ENCODE assay signal across 16 cellular contexts in the genomic region with DNA sequence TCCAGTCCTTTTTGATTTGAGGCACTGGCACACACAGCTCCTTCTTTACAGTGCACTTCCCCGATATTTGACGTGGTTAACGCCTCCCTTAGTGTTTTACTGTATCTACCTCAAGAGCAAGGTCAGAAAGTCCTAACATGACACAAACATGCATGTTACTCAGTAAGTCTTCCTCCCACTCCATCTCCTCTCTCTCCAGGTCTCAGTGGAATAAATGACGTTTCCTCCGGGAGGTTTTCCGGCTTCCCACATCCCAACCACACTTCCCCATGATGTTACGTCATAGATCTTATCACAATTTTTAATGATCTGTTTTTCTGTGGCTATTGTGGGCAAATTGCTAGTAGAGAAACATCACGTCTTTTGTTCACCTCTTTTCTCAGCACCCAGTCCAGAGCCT.
A peak's percentile ranks its signal among the peaks of the same experiment; 100 is the strongest.
DNase-seq lines count a peak whose midpoint lies in the region; ATAC-seq and TF ChIP-seq lines count a peak whose summit lies in the region.
"Had no signal": no experiment of that assay in that cellular context is flagged by ENCODE, and none has a peak within 500 bp of the region (broad histone marks: within the 10 kb centered on the region; RNA-seq: fewer than 3 reads in every experiment).

No MANE protein-coding gene starts in this region.

- no peaks in the 10 kb centered on the region for H3K36me3 ChIP-seq in HEK293 (ENCODE audit: control insufficient read depth in 2 of 2, insufficient read depth in 1 of 2, low read length in 2 of 2)
- H3K36me3 ChIP-seq: stomach had no signal

- no peaks in the 10 kb centered on the region for H3K9me3 ChIP-seq in HEK293 (ENCODE audit: control insufficient read depth, insufficient read depth, low read depth, low read length)
- H3K9me3 ChIP-seq: stomach had no signal

- H3K36me3 Mint-ChIP-seq in activated T-cell treated with anti-CD3 and anti-CD28 coated beads, Interleukin-2, amount 50 U/mL, for 24 hours (ENCODE audit: low read depth), result no peaks in the 10 kb centered on the region
- no peaks in the 10 kb centered on the region for H3K36me3 Mint-ChIP-seq in activated T-helper 2 cell treated with anti-CD3 and anti-CD28 coated beads, Interferon-gamma antibody, Interleukin-2, Interleukin-4, amounts not matched to agents 10 μg/mL and 5 μg/mL and 100 μg/mL, durations not matched to agents 14 hours and 24 hours and 36 hours (ENCODE audit: low read depth)
- H3K36me3 Mint-ChIP-seq: natural killer cell had no signal

- H3K27me3 Mint-ChIP-seq in activated T-cell treated with anti-CD3 and anti-CD28 coated beads, Interleukin-2, amount 50 U/mL, for 24 hours, result no peaks in the 10 kb centered on the region
- peaks cover 18% of the 10 kb centered on the region for H3K27me3 Mint-ChIP-seq in activated T-helper 2 cell treated with anti-CD3 and anti-CD28 coated beads, Interferon-gamma antibody, Interleukin-2, Interleukin-4, amounts not matched to agents 10 μg/mL and 5 μg/mL and 100 μg/mL, durations not matched to agents 14 hours and 24 hours and 36 hours (ENCODE audit: low read depth)

- no peak overlapping the region for H3K4me3 ChIP-seq in HEK293 (ENCODE audit: low read depth, low read length)
- H3K4me3 ChIP-seq: lung, stomach had no signal

- peaks cover 32% of the 10 kb centered on the region for H3K4me1 Mint-ChIP-seq in activated T-cell treated with anti-CD3 and anti-CD28 coated beads, Interleukin-2, amount 50 U/mL, for 24 hours (ENCODE audit: low read depth)
- peaks cover 34% of the 10 kb centered on the region for H3K4me1 Mint-ChIP-seq in activated T-helper 2 cell treated with anti-CD3 and anti-CD28 coated beads, Interferon-gamma antibody, Interleukin-2, Interleukin-4, amounts not matched to agents 10 μg/mL and 5 μg/mL and 100 μg/mL, durations not matched to agents 14 hours and 24 hours and 36 hours (ENCODE audit: low read depth)

- H3K4me1 ChIP-seq in HEK293 (ENCODE audit: control insufficient read depth, insufficient read depth, low read length), result no peaks in the 10 kb centered on the region; the same call in 1 of the 2 replicates
- H3K4me1 ChIP-seq: Caco-2, stomach had no signal

- no peak for ATAC-seq in omental fat pad (ENCODE audit: low FRiP score)
- ATAC-seq: natural killer cell had no signal

- CTCF ChIA-PET in HEK293 (lab: Yijun Ruan, JAX), result no interaction called here

- intact Hi-C loops in activated T-helper 2 cell treated with anti-CD3 and anti-CD28 coated beads, Interferon-gamma antibody, Interleukin-2, Interleukin-4, amounts not matched to agents 10 μg/mL and 5 μg/mL and 100 μg/mL, durations not matched to agents 14 hours and 24 hours and 36 hours (cut with micrococcal nuclease), result no loop called here

- DNase-seq in activated T-cell treated with anti-CD3 and anti-CD28 coated beads for 48 hours (ENCODE audit: low read depth) (peak; percentile 5), non-pigmented ciliary epithelial cell (ENCODE audit: low read depth) (peak; percentile 19), NCI-H510A (lab: John Stamatoyannopoulos, UW) (no peak), kidney tubule cell (ENCODE audit: low spot score) (no peak), omental fat pad (ENCODE audit: low spot score) (no peak)
- DNase-seq in activated T-cell treated with anti-CD3 and anti-CD28 coated beads, Interleukin-2, amount 50 U/mL, for 24 hours, result no peak
- no peak for DNase-seq in activated T-helper 2 cell treated with anti-CD3 and anti-CD28 coated beads, Interferon-gamma antibody, Interleukin-2, Interleukin-4, amounts not matched to agents 10 μg/mL and 5 μg/mL and 100 μg/mL, durations not matched to agents 14 hours and 24 hours and 36 hours (ENCODE audit: low spot score)
- DNase-seq: activated effector memory CD4-positive, alpha-beta T cell treated with anti-CD3 and anti-CD28 coated beads, Interleukin-2, amount 50 U/mL, for 16 hours; Caco-2; natural killer cell; NCI-H1694; Right ventricle myocardium superior; stomach had no signal

- no peak overlapping the region for H3K27ac Mint-ChIP-seq in activated T-cell treated with anti-CD3 and anti-CD28 coated beads, Interleukin-2, amount 50 U/mL, for 24 hours
- H3K27ac Mint-ChIP-seq in activated T-helper 2 cell treated with anti-CD3 and anti-CD28 coated beads, Interferon-gamma antibody, Interleukin-2, Interleukin-4, amounts not matched to agents 10 μg/mL and 5 μg/mL and 100 μg/mL, durations not matched to agents 14 hours and 24 hours and 36 hours, result peak overlapping the region; percentile 30
- H3K27ac Mint-ChIP-seq: natural killer cell; T-helper 1 cell treated with Interleukin-12 subunit alpha and Interleukin-12 subunit beta and Interleukin-4 antibody, amounts not matched to agents 30 μg/mL and 1 μg/mL, for 36 hours had no signal

- H3K9me3 Mint-ChIP-seq in activated T-cell treated with anti-CD3 and anti-CD28 coated beads, Interleukin-2, amount 50 U/mL, for 24 hours, result no peaks in the 10 kb centered on the region
- no peaks in the 10 kb centered on the region for H3K9me3 Mint-ChIP-seq in activated T-helper 2 cell treated with anti-CD3 and anti-CD28 coated beads, Interferon-gamma antibody, Interleukin-2, Interleukin-4, amounts not matched to agents 10 μg/mL and 5 μg/mL and 100 μg/mL, durations not matched to agents 14 hours and 24 hours and 36 hours
- H3K9me3 Mint-ChIP-seq: natural killer cell; T-helper 1 cell treated with Interleukin-12 subunit alpha and Interleukin-12 subunit beta and Interleukin-4 antibody, amounts not matched to agents 30 μg/mL and 1 μg/mL, for 36 hours had no signal

- H3K4me3 Mint-ChIP-seq in activated T-cell treated with anti-CD3 and anti-CD28 coated beads, Interleukin-2, amount 50 U/mL, for 24 hours, result no peak overlapping the region
- H3K4me3 Mint-ChIP-seq in activated T-helper 2 cell treated with anti-CD3 and anti-CD28 coated beads, Interferon-gamma antibody, Interleukin-2, Interleukin-4, amounts not matched to agents 10 μg/mL and 5 μg/mL and 100 μg/mL, durations not matched to agents 14 hours and 24 hours and 36 hours (ENCODE audit: low read depth), result no peak overlapping the region
- H3K4me3 Mint-ChIP-seq: natural killer cell; T-helper 1 cell treated with Interleukin-12 subunit alpha and Interleukin-12 subunit beta and Interleukin-4 antibody, amounts not matched to agents 30 μg/mL and 1 μg/mL, for 36 hours had no signal

- POLR2A ChIA-PET in HEK293 (lab: Yijun Ruan, JAX), result no interaction called here

- TF ChIP-seq CTCF in HEK293 (tag by site-specific recombination; IDR thresholded peaks at IDR 0.05) (no peak), omental fat pad (IDR thresholded peaks at IDR 0.05) (no peak)

- no peak overlapping the region for H3K27ac ChIP-seq in HEK293 (ENCODE audit: extremely low read depth, low read depth, low read length)
- H3K27ac ChIP-seq: stomach had no signal

TF ChIP-seq in HEK293, 187 proteins besides CTCF, POLR2A, EP300 and RAD21 (continues in another document):
- TF ChIP-seq ZNF16 (tag by site-specific recombination; IDR thresholded peaks at IDR 0.05; ENCODE audit: low read depth) (no peak), KLF9 (tag by site-specific recombination; IDR thresholded peaks at IDR 0.05; ENCODE audit: low read depth) (no peak), ZNF404 (tag by site-specific recombination; IDR thresholded peaks at IDR 0.05) (no peak), EGR2 (tag by site-specific recombination; IDR thresholded peaks at IDR 0.05; ENCODE audit: low read depth) (peak; percentile 57), ZNF600 (tag by site-specific recombination; IDR thresholded peaks at IDR 0.05) (no peak), ZBTB21 (tag by site-specific recombination; IDR thresholded peaks at IDR 0.05) (peak; percentile 57; the same call in 1 of the 2 replicates), TCF7L2 (IDR thresholded peaks at IDR 0.05; ENCODE audit: borderline replicate concordance, low read depth, low read length) (no peak), KLF7 (tag by site-specific recombination; IDR thresholded peaks at IDR 0.05; ENCODE audit: borderline replicate concordance) (no peak)
- TF ChIP-seq, protein P1, sequence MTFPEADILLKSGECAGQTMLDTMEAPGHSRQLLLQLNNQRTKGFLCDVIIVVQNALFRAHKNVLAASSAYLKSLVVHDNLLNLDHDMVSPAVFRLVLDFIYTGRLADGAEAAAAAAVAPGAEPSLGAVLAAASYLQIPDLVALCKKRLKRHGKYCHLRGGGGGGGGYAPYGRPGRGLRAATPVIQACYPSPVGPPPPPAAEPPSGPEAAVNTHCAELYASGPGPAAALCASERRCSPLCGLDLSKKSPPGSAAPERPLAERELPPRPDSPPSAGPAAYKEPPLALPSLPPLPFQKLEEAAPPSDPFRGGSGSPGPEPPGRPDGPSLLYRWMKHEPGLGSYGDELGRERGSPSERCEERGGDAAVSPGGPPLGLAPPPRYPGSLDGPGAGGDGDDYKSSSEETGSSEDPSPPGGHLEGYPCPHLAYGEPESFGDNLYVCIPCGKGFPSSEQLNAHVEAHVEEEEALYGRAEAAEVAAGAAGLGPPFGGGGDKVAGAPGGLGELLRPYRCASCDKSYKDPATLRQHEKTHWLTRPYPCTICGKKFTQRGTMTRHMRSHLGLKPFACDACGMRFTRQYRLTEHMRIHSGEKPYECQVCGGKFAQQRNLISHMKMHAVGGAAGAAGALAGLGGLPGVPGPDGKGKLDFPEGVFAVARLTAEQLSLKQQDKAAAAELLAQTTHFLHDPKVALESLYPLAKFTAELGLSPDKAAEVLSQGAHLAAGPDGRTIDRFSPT (tag by site-specific recombination; IDR thresholded peaks at IDR 0.05), result no peak
- TF ChIP-seq, protein P2, sequence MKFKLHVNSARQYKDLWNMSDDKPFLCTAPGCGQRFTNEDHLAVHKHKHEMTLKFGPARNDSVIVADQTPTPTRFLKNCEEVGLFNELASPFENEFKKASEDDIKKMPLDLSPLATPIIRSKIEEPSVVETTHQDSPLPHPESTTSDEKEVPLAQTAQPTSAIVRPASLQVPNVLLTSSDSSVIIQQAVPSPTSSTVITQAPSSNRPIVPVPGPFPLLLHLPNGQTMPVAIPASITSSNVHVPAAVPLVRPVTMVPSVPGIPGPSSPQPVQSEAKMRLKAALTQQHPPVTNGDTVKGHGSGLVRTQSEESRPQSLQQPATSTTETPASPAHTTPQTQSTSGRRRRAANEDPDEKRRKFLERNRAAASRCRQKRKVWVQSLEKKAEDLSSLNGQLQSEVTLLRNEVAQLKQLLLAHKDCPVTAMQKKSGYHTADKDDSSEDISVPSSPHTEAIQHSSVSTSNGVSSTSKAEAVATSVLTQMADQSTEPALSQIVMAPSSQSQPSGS (tag by site-specific recombination; IDR thresholded peaks at IDR 0.05; ENCODE audit: low read depth), result peak; percentile 77
- TF ChIP-seq, protein P3, sequence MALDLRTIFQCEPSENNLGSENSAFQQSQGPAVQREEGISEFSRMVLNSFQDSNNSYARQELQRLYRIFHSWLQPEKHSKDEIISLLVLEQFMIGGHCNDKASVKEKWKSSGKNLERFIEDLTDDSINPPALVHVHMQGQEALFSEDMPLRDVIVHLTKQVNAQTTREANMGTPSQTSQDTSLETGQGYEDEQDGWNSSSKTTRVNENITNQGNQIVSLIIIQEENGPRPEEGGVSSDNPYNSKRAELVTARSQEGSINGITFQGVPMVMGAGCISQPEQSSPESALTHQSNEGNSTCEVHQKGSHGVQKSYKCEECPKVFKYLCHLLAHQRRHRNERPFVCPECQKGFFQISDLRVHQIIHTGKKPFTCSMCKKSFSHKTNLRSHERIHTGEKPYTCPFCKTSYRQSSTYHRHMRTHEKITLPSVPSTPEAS (tag by site-specific recombination; IDR thresholded peaks at IDR 0.05), result no peak

Comparison
In these comparisons a context has a peak if more than half of its experiments do, and no peak if none do; other contexts are left out.
1. DNase-seq: peak in activated T-cell treated with anti-CD3 and anti-CD28 coated beads for 48 hours (single experiment) and non-pigmented ciliary epithelial cell (single experiment); none in activated T-cell treated with anti-CD3 and anti-CD28 coated beads, Interleukin-2, amount 50 U/mL, for 24 hours (single experiment), activated T-helper 2 cell treated with anti-CD3 and anti-CD28 coated beads, Interferon-gamma antibody, Interleukin-2, Interleukin-4, amounts not matched to agents 10 μg/mL and 5 μg/mL and 100 μg/mL, durations not matched to agents 14 hours and 24 hours and 36 hours (single experiment), NCI-H510A (single experiment), kidney tubule cell (single experiment) and omental fat pad (single experiment).